9 cellular contexts compared by ENCODE assay signal in genomic region chr14:50045837-50046236, GRCh38.
DNase-seq lines count a peak whose midpoint lies in the region; ATAC-seq and TF ChIP-seq lines count a peak whose summit lies in the region.
"Had no signal": no experiment of that assay in that cellular context is flagged by ENCODE, and none has a peak within 500 bp of the region (broad histone marks: within the 10 kb centered on the region; RNA-seq: fewer than 3 reads in every experiment).

No MANE protein-coding gene starts in this region.

- ATAC-seq in GM18511 (IDR thresholded peaks at IDR 0.05; ENCODE audit: unreplicated experiment), result no peak

- peak overlapping the region; percentile 93 for H2AK5ac ChIP-seq in trophoblast cell (ENCODE audit: low read length)

- TF ChIP-seq EP300 in SK-N-SH (IDR thresholded peaks at IDR 0.05; ENCODE audit: borderline replicate concordance in 1 of 2, low read depth in 1 of 2, low read length in 1 of 2), result no peak

- H3K27ac ChIP-seq in SK-N-SH (ENCODE audit: low read depth in 2 of 2, low read length in 1 of 2) (peak overlapping the region; percentile 71 to 81; a peak in 2 of 4 replicates), trophoblast cell (ENCODE audit: low read depth, low read length) (peak overlapping the region; percentile 70)
- H3K27ac ChIP-seq in effector memory CD4-positive, alpha-beta T cell (ENCODE audit: insufficient read depth, low read length, poor library complexity, severe bottlenecking), result peak overlapping the region; percentile 70

- H2AFZ ChIP-seq in SK-N-SH (ENCODE audit: low read depth) (peak overlapping the region; percentile 50; the same call in 1 of the 2 replicates), trophoblast cell (ENCODE audit: insufficient read depth, low read length, poor library complexity) (peak overlapping the region; percentile 55)

- intact Hi-C loops in Caco-2 (cut with micrococcal nuclease; ENCODE audit: unreplicated experiment), result loop anchor here (2.0 kb wide), 1 partner anchor 47 kb away; no protein-coding TSS in a partner anchor

- no peaks in the 10 kb centered on the region for H3K27me3 Mint-ChIP-seq in Caco-2 (ENCODE audit: insufficient read depth, unreplicated experiment)

- no peak overlapping the region for H4K12ac ChIP-seq in trophoblast cell (ENCODE audit: low read depth, low read length)

- no peak overlapping the region for H3K4me3 Mint-ChIP-seq in Caco-2 (ENCODE audit: unreplicated experiment)

- H3K9me3 ChIP-seq in Caco-2, result no peaks in the 10 kb centered on the region
- H3K9me3 ChIP-seq in SK-N-SH, result no peaks in the 10 kb centered on the region
- H3K9me3 ChIP-seq in effector memory CD4-positive, alpha-beta T cell (ENCODE audit: control insufficient read depth, low read length), result no peaks in the 10 kb centered on the region
- peaks cover 2% of the 10 kb centered on the region for H3K9me3 ChIP-seq in trophoblast cell (ENCODE audit: insufficient read depth, low read depth, low read length)

- H3K36me3 Mint-ChIP-seq in Caco-2 (ENCODE audit: insufficient read depth, unreplicated experiment), result peaks cover 4% of the 10 kb centered on the region

- no peaks in the 10 kb centered on the region for H3K9me2 ChIP-seq in SK-N-SH

- POLR2A ChIA-PET in Caco-2 (lab: Charles Lee), result no interaction called here
- POLR2A ChIA-PET in SK-N-SH (lab: Yijun Ruan, JAX), result no interaction called here

- H3K14ac ChIP-seq in trophoblast cell (ENCODE audit: low read length), result peak overlapping the region; percentile 72

- peaks cover 31% of the 10 kb centered on the region for H3K4me1 Mint-ChIP-seq in Caco-2 (ENCODE audit: low read depth, unreplicated experiment)

- CTCF ChIA-PET in Caco-2 (lab: Charles Lee), result no interaction called here
- CTCF ChIA-PET in SK-N-SH (lab: Yijun Ruan, JAX), result interaction anchor here (0.8 to 1.2 kb wide), 2 partner anchors 22 to 45 kb away, joined by 3 to 5 read pairs; no protein-coding TSS in a partner anchor

- H2BK120ac ChIP-seq in trophoblast cell (ENCODE audit: insufficient read depth, low read length, poor library complexity), result peak overlapping the region; percentile 88

- H3K4me1 ChIP-seq in Caco-2 (peaks cover 52% of the 10 kb centered on the region), SK-N-SH (ENCODE audit: control insufficient read depth in 1 of 2, insufficient read depth in 2 of 2, low read depth in 1 of 2, low read length in 1 of 2) (peaks cover 4 to 15% of the 10 kb centered on the region in 2 experiments; a peak in 3 of 4 replicates), trophoblast cell (ENCODE audit: control insufficient read depth in 1 of 2, insufficient read depth in 2 of 2, low read length in 2 of 2) (peaks cover 47 to 53% of the 10 kb centered on the region in 2 experiments)
- H3K4me1 ChIP-seq in effector memory CD4-positive, alpha-beta T cell (ENCODE audit: control insufficient read depth, insufficient read depth, low read length, poor library complexity, severe bottlenecking), result peaks cover 52% of the 10 kb centered on the region

- no peak for DNase-seq in Caco-2
- no peak for DNase-seq in SK-N-SH
- no peak for DNase-seq in effector memory CD4-positive, alpha-beta T cell
- no peak for DNase-seq in trophoblast cell
- DNase-seq in OCI-M2 (lab: John Stamatoyannopoulos, UW; ENCODE audit: unreplicated experiment), result no peak
- DNase-seq in NCI-H1436 (lab: John Stamatoyannopoulos, UW), result no peak
- no peak for DNase-seq in activated effector memory CD4-positive, alpha-beta T cell treated with Interleukin-2 at 50 U/mL for 16 hours
- DNase-seq: Karpas-422 had no signal

- no peak for TF ChIP-seq RAD21 in SK-N-SH (IDR thresholded peaks at IDR 0.05; ENCODE audit: low read length)

- no peak overlapping the region for H3K23ac ChIP-seq in trophoblast cell (ENCODE audit: low read length)

- no peaks in the 10 kb centered on the region for H3K79me2 ChIP-seq in SK-N-SH (ENCODE audit: insufficient read depth)
- peaks cover 6% of the 10 kb centered on the region for H3K79me2 ChIP-seq in trophoblast cell (ENCODE audit: control insufficient read depth, insufficient read depth, low read length, poor library complexity)

- peak overlapping the region; percentile 36 for H3K27ac Mint-ChIP-seq in Caco-2 (ENCODE audit: unreplicated experiment)

- peaks cover 17% of the 10 kb centered on the region for H3F3A ChIP-seq in SK-N-SH (replicated peaks; ENCODE audit: insufficient read depth)

- H4K20me1 ChIP-seq in SK-N-SH (ENCODE audit: insufficient read depth), result no peaks in the 10 kb centered on the region

- H3K36me3 ChIP-seq in Caco-2 (ENCODE audit: control insufficient read depth, insufficient read depth, low read length), result no peaks in the 10 kb centered on the region
- no peaks in the 10 kb centered on the region for H3K36me3 ChIP-seq in SK-N-SH (replicated peaks in 1 of 2; ENCODE audit: control insufficient read depth in 1 of 2, insufficient read depth in 2 of 2, low read length in 1 of 2)
- no peaks in the 10 kb centered on the region for H3K36me3 ChIP-seq in effector memory CD4-positive, alpha-beta T cell (ENCODE audit: control insufficient read depth, insufficient read depth, low read length)
- H3K36me3 ChIP-seq in trophoblast cell (ENCODE audit: control insufficient read depth in 1 of 2, insufficient read depth in 2 of 2, low read length in 2 of 2), result no peaks in the 10 kb centered on the region

- peak overlapping the region; percentile 61 for H2BK12ac ChIP-seq in trophoblast cell (ENCODE audit: low read length)

- H2BK5ac ChIP-seq in trophoblast cell (ENCODE audit: low read depth, low read length, poor library complexity), result peak overlapping the region; percentile 91

- no peak overlapping the region for H3K9ac ChIP-seq in SK-N-SH
- H3K9ac ChIP-seq in trophoblast cell (ENCODE audit: low read length), result no peak overlapping the region

- peak overlapping the region; percentile 60 for H3K18ac ChIP-seq in trophoblast cell (ENCODE audit: low read length)

- H4K91ac ChIP-seq in trophoblast cell (ENCODE audit: low read depth, low read length), result peak overlapping the region; percentile 94

- H3K4me2 ChIP-seq in SK-N-SH (no peak overlapping the region), trophoblast cell (ENCODE audit: low read length) (no peak overlapping the region)

- H3K9me3 Mint-ChIP-seq in Caco-2 (ENCODE audit: unreplicated experiment), result no peaks in the 10 kb centered on the region

- WGBS in SK-N-SH (ENCODE audit: low lambda C conversion rate), result 86% methylated on average over 2 of the region's 2 CpGs
- WGBS in trophoblast cell (ENCODE audit: extremely low coverage, insufficient coverage, insufficient read length), result no CpG with 5 or more reads among the region's 2 CpGs

- H3K27me3 ChIP-seq in Caco-2 (replicated peaks; ENCODE audit: control insufficient read depth, insufficient read depth, low read length), result no peaks in the 10 kb centered on the region
- no peaks in the 10 kb centered on the region for H3K27me3 ChIP-seq in SK-N-SH (ENCODE audit: insufficient read depth)
- H3K27me3 ChIP-seq in effector memory CD4-positive, alpha-beta T cell (replicated peaks; ENCODE audit: control insufficient read depth, insufficient read depth, low read length, poor library complexity, severe bottlenecking), result no peaks in the 10 kb centered on the region
- no peaks in the 10 kb centered on the region for H3K27me3 ChIP-seq in trophoblast cell (ENCODE audit: insufficient read depth, low read length)

- BruUV-seq in Caco-2 (replicated peaks; lab: Mats Ljungman, UMichigan), result no TSS peak

- H3K4ac ChIP-seq in trophoblast cell (ENCODE audit: low read depth, low read length), result peak overlapping the region; percentile 30

- peaks cover 58% of the 10 kb centered on the region for H3K79me1 ChIP-seq in trophoblast cell (ENCODE audit: low read length)

- TF ChIP-seq CTCF in Caco-2 (IDR thresholded peaks at IDR 0.05; ENCODE audit: insufficient read depth in 1 of 2, low read depth in 1 of 2, low read length in 1 of 2, severe bottlenecking in 1 of 2, unreplicated experiment in 1 of 2), result no peak
- TF ChIP-seq CTCF in SK-N-SH (IDR thresholded peaks at IDR 0.05), result no peak

- peak overlapping the region; percentile 33 for H4K8ac ChIP-seq in trophoblast cell (ENCODE audit: low read depth, low read length)

- H3K4me3 ChIP-seq in Caco-2 (ENCODE audit: low read depth, low read length) (no peak overlapping the region), SK-N-SH (ENCODE audit: low read depth in 2 of 2, low read length in 1 of 2) (no peak overlapping the region), trophoblast cell (ENCODE audit: low read depth, low read length) (no peak overlapping the region)
- no peak overlapping the region for H3K4me3 ChIP-seq in effector memory CD4-positive, alpha-beta T cell (ENCODE audit: insufficient read depth, low read depth, low read length, poor library complexity, severe bottlenecking)

TF ChIP-seq in SK-N-SH, 30 proteins besides CTCF, POLR2A, EP300 and RAD21:
- TF ChIP-seq ELF1 (IDR thresholded peaks at IDR 0.05), result no peak
- TF ChIP-seq GATA2 (CRISPR knock-in tag; IDR thresholded peaks at IDR 0.05), result no peak
- TF ChIP-seq GABPA (IDR thresholded peaks at IDR 0.05; ENCODE audit: low read depth), result no peak
- TF ChIP-seq EZH2phosphoT487 (IDR thresholded peaks at IDR 0.05; ENCODE audit: borderline replicate concordance, low read depth), result no peak
- TF ChIP-seq JUND (IDR thresholded peaks at IDR 0.05), result no peak
- no peak for TF ChIP-seq PBX3 (IDR thresholded peaks at IDR 0.05)
- no peak for TF ChIP-seq FOXM1 (IDR thresholded peaks at IDR 0.05; ENCODE audit: low read depth)
- TF ChIP-seq NRF1 (IDR thresholded peaks at IDR 0.05; ENCODE audit: low read depth, low read length), result no peak
- no peak for TF ChIP-seq SMC3 (IDR thresholded peaks at IDR 0.05; ENCODE audit: low read depth, low read length)
- no peak for TF ChIP-seq RXRA (IDR thresholded peaks at IDR 0.05; ENCODE audit: borderline replicate concordance, low read depth)
- TF ChIP-seq RFX5 (IDR thresholded peaks at IDR 0.05; ENCODE audit: low read length), result no peak
